20 cellular contexts compared by ENCODE assay signal in the genomic region with DNA sequence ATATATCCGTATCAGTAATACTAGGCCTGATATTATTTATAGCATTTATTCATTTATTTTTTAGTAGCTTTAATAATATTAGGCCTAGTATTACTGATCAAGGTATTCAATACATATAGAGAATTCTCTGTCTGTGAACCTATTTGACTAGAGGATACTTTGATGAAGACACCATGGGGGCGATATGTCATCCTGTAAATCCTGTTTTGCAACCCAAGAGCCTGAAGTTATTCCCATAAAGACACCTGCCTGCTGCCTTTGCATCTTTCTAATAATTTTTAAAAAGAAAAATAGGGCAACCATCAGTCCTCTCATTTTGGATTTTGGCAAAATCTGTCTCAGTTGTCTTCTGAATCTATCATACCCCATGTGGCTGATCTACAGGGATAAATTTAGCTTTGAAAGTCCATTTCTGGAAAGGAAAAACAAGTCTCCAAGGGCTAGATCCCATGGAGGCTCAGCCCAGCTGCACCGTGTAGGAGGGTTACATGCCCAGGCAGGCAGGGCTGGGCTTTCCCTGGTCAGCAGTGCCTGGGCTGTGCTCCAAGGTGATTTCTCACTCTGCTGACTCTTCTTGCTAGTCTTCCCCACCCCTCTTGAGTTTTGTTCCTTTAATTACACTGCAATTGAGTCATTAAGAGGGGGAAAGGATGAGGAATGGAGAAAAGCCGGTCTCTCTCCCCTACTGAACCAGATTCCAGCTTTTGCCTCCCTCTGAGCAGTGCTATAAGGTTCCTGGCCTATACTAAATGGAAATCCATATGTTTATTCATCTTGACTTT.
DNase-seq lines count a peak whose midpoint lies in the region; ATAC-seq, FAIRE-seq and TF ChIP-seq lines count a peak whose summit lies in the region.
"Had no signal": no experiment of that assay in that cellular context is flagged by ENCODE, and none has a peak within 500 bp of the region (broad histone marks: within the 10 kb centered on the region; RNA-seq: fewer than 3 reads in every experiment).

No MANE protein-coding gene starts in this region.

- H3K9ac ChIP-seq in mammary epithelial cell (ENCODE audit: insufficient read depth, low read length), result no peak overlapping the region

- H3K9me3 ChIP-seq in MG63, result no peaks in the 10 kb centered on the region
- H3K9me3 ChIP-seq in mammary epithelial cell (replicated peaks; ENCODE audit: insufficient read depth, low read length), result no peaks in the 10 kb centered on the region
- H3K9me3 ChIP-seq: ovary, vagina had no signal

- H3K79me2 ChIP-seq in mammary epithelial cell (ENCODE audit: insufficient read depth, low read length), result no peaks in the 10 kb centered on the region

- DNase-seq in DMS79 (lab: John Stamatoyannopoulos, UW), result peak; percentile 62
- peak; percentile 75 for DNase-seq in MG63
- DNase-seq in mammary epithelial cell, result peak; percentile 98
- DNase-seq in mesothelial cell of epicardium (ENCODE audit: low spot score in 2 of 2, unreplicated experiment in 2 of 2), result no peak
- no peak for DNase-seq in stimulated activated naive CD4-positive, alpha-beta T cell (lab: John Stamatoyannopoulos, UW)
- no peak for DNase-seq in HuH-7.5 (ENCODE audit: low spot score)
- DNase-seq in GM19239 (ENCODE audit: insufficient read length, low spot score), result no peak
- DNase-seq: activated naive CD4-positive, alpha-beta T cell; AML-193; DMS53; erythroblast; H9; midbrain; NCI-H774; ovary; SHP77 treated with DMSO at 0.1 percent for 48 hours had no signal

- peak overlapping the region; percentile 20 for H2AFZ ChIP-seq in mammary epithelial cell (ENCODE audit: low read depth, low read length)

- H3K27me3 ChIP-seq in MG63 (no peaks in the 10 kb centered on the region), mammary epithelial cell (ENCODE audit: insufficient read depth, low read length) (no peaks in the 10 kb centered on the region)
- H3K27me3 ChIP-seq: ovary, vagina had no signal

- WGBS in mammary epithelial cell (ENCODE audit: low coverage, missing lambda C conversion rate), result 5% methylated on average over 4 of the region's 4 CpGs

- CTCF ChIA-PET in mammary epithelial cell (lab: Charles Lee; ENCODE audit: low non-redundant PET), result no interaction called here

- H3K27me3 Mint-ChIP-seq in mesothelial cell of epicardium (ENCODE audit: low read depth), result no peaks in the 10 kb centered on the region

- BruUV-seq in mammary epithelial cell (replicated peaks; lab: Mats Ljungman, UMichigan), result no TSS peak

- peak overlapping the region; percentile 65 for H3K27ac ChIP-seq in mammary epithelial cell (ENCODE audit: insufficient read depth, low read depth, low read length)
- H3K27ac ChIP-seq: ovary had no signal

- no peak for ATAC-seq in GM21737 (IDR thresholded peaks at IDR 0.05; ENCODE audit: unreplicated experiment)

- no peak for TF ChIP-seq CTCF in mammary epithelial cell (conservative IDR thresholded peaks at IDR 0.05 in 1 of 2, IDR thresholded peaks at IDR 0.05 in 1 of 2; ENCODE audit: extremely low read depth in 1 of 2, insufficient read depth in 1 of 2, low read depth in 1 of 2, low read length in 2 of 2)
- TF ChIP-seq CTCF in mesothelial cell of epicardium (IDR thresholded peaks at IDR 0.05; ENCODE audit: unreplicated experiment), result no peak

- no peaks in the 10 kb centered on the region for H3K9me3 Mint-ChIP-seq in mesothelial cell of epicardium
- H3K9me3 Mint-ChIP-seq: central memory CD8-positive, alpha-beta T cell; H9 had no signal

- peaks cover 34% of the 10 kb centered on the region for H3K4me1 ChIP-seq in mammary epithelial cell (ENCODE audit: insufficient read depth, low read length)
- H3K4me1 ChIP-seq: vagina had no signal

- intact Hi-C loops in mammary epithelial cell (cut with micrococcal nuclease), result loop anchor here (1.0 to 10.0 kb wide), 3 partner anchors 19 to 1265 kb away; no protein-coding TSS in a partner anchor

- peak overlapping the region; percentile 23 for H3K27ac Mint-ChIP-seq in mesothelial cell of epicardium

- H3K4me1 Mint-ChIP-seq in mesothelial cell of epicardium, result peaks cover 13% of the 10 kb centered on the region
- H3K4me1 Mint-ChIP-seq: central memory CD8-positive, alpha-beta T cell had no signal

- peak overlapping the region; percentile 78 for H3K4me2 ChIP-seq in mammary epithelial cell (ENCODE audit: insufficient read depth, low read depth, low read length)

- no peaks in the 10 kb centered on the region for H4K20me1 ChIP-seq in mammary epithelial cell (ENCODE audit: insufficient read depth, low read length)

- FAIRE-seq in GM19239 (lab: Jason Lieb, UNC), result no peak
- FAIRE-seq: TTC549 had no signal

- H3K36me3 Mint-ChIP-seq in mesothelial cell of epicardium, result no peaks in the 10 kb centered on the region

- no peak overlapping the region for H3K4me3 ChIP-seq in MG63
- peak overlapping the region in 1 of 3 experiments; percentile 15 for H3K4me3 ChIP-seq in mammary epithelial cell (replicated peaks in 1 of 3; ENCODE audit: insufficient read depth in 1 of 3, low read depth in 2 of 3, low read length in 3 of 3)
- H3K4me3 ChIP-seq: ovary, vagina had no signal

- in situ Hi-C loops in mammary epithelial cell (cut with MboI; ENCODE audit: low sequenced_read_pairs in 2 of 2), result loop anchor here in 1 of 2 donors (5.0 kb wide), 1 partner anchor 119 kb away; no protein-coding TSS in a partner anchor

- dilution Hi-C loops in mammary epithelial cell (cut with HindIII; ENCODE audit: low sequenced_read_pairs), result no loop called here

- H3K36me3 ChIP-seq in MG63, result no peaks in the 10 kb centered on the region
- no peaks in the 10 kb centered on the region for H3K36me3 ChIP-seq in mammary epithelial cell (ENCODE audit: insufficient read depth, low read length)
- H3K36me3 ChIP-seq: ovary, vagina had no signal

- H3K4me3 Mint-ChIP-seq in mesothelial cell of epicardium, result no peak overlapping the region
- H3K4me3 Mint-ChIP-seq: central memory CD8-positive, alpha-beta T cell; H9 had no signal

Comparison
In these comparisons a context has a peak if more than half of its experiments do, and no peak if none do; other contexts are left out.
1. DNase-seq: peak in DMS79 (single experiment), MG63 (single experiment) and mammary epithelial cell (single experiment); none in mesothelial cell of epicardium (0 of 2), stimulated activated naive CD4-positive, alpha-beta T cell (0 of 6), HuH-7.5 (single experiment) and GM19239 (single experiment).